ENCODE assay signal across 8 cellular contexts in genomic region chr3:122392868-122393844, GRCh38. TPM values are rescaled to one million over a fixed set of nuclear protein-coding genes. Genes with fewer than 3 reads are reported as not detected.
DNase-seq lines count a peak whose midpoint lies in the region; ATAC-seq, FAIRE-seq and TF ChIP-seq lines count a peak whose summit lies in the region.

No MANE protein-coding gene starts in this region.

- no peak overlapping the region for H3K27ac ChIP-seq in thoracic aorta

- peak; percentile 80 for FAIRE-seq in GM12891 (lab: Jason Lieb, UNC)

- no peaks in the 10 kb centered on the region for H3K27me3 Mint-ChIP-seq in activated naive CD8-positive, alpha-beta T cell treated with anti-CD3 and anti-CD28 coated beads for 36 hours

- DNase-seq in AML-193 (lab: John Stamatoyannopoulos, UW) = peak; percentile 88 to 90
- DNase-seq in GM12891 (ENCODE audit: insufficient read length, low spot score) = peak; percentile 7
- DNase-seq in NCI-H2227 (lab: John Stamatoyannopoulos, UW; ENCODE audit: unreplicated experiment) = peak; percentile 45
- DNase-seq in amniotic stem cell (lab: John Stamatoyannopoulos, UW) = peak; percentile 19
- DNase-seq in iPS-NIHi11 (ENCODE audit: low spot score) = peak; percentile 51
- DNase-seq in thoracic aorta (ENCODE audit: low spot score) = no peak
- DNase-seq in activated naive CD8-positive, alpha-beta T cell treated with anti-CD3 and anti-CD28 coated beads for 36 hours = no peak

- H3K4me1 ChIP-seq in thoracic aorta (ENCODE audit: control insufficient read depth in 1 of 2, low read depth in 2 of 2) = no peaks in the 10 kb centered on the region

- no peaks in the 10 kb centered on the region for H3K9me3 ChIP-seq in thoracic aorta

- ATAC-seq in thoracic aorta (ENCODE audit: insufficient number of reproducible peaks, low FRiP score, low read depth) = no peak
- no peak for ATAC-seq in GM19351 (IDR thresholded peaks at IDR 0.05; ENCODE audit: unreplicated experiment)

- H3K4me1 Mint-ChIP-seq in activated naive CD8-positive, alpha-beta T cell treated with anti-CD3 and anti-CD28 coated beads for 36 hours = peaks cover 49% of the 10 kb centered on the region

- H3K4me3 ChIP-seq in thoracic aorta = no peak overlapping the region

- H3K27me3 ChIP-seq in thoracic aorta (replicated peaks; ENCODE audit: insufficient read depth) = no peaks in the 10 kb centered on the region

- TF ChIP-seq POLR2A in GM12891 (IDR thresholded peaks at IDR 0.05; ENCODE audit: low read depth, low read length) = no peak

- H3K36me3 Mint-ChIP-seq in activated naive CD8-positive, alpha-beta T cell treated with anti-CD3 and anti-CD28 coated beads for 36 hours = peaks cover 21% of the 10 kb centered on the region

- no peak overlapping the region for H3K27ac Mint-ChIP-seq in activated naive CD8-positive, alpha-beta T cell treated with anti-CD3 and anti-CD28 coated beads for 36 hours

- H3K4me3 Mint-ChIP-seq in activated naive CD8-positive, alpha-beta T cell treated with anti-CD3 and anti-CD28 coated beads for 36 hours = no peak overlapping the region

- H3K9me3 Mint-ChIP-seq in activated naive CD8-positive, alpha-beta T cell treated with anti-CD3 and anti-CD28 coated beads for 36 hours = no peaks in the 10 kb centered on the region

- TF ChIP-seq CTCF in thoracic aorta (IDR thresholded peaks at IDR 0.05) = peak; percentile 65

- H3K36me3 ChIP-seq in thoracic aorta = no peaks in the 10 kb centered on the region

TF ChIP-seq in GM12891, 5 proteins besides CTCF, POLR2A, EP300 and RAD21:
- TF ChIP-seq POU2F2 (IDR thresholded peaks at IDR 0.05; ENCODE audit: low read depth, low read length) = no peak
- TF ChIP-seq PAX5 (IDR thresholded peaks at IDR 0.05; ENCODE audit: insufficient read depth, low read length, severe bottlenecking) = no peak
- TF ChIP-seq TAF1 (IDR thresholded peaks at IDR 0.05; ENCODE audit: low read depth, low read length) = no peak
- no peak for TF ChIP-seq POLR2AphosphoS5 (IDR thresholded peaks at IDR 0.05; ENCODE audit: low read depth, low read length)
- no peak for TF ChIP-seq SPI1 (IDR thresholded peaks at IDR 0.05; ENCODE audit: low read depth, low read length)

RNA-seq across cellular contexts. Expression of gene FAM162A, which starts 9.2 kb away (rescaled TPM):
- polyA plus RNA-seq in GM12891 (2012; ENCODE audit: low read depth, missing spikeins) = 152 TPM
- 1 to 10 TPM; 7.1 to 8.0 TPM for total RNA-seq in thoracic aorta
- 100 to 1,000 TPM; 147 to 148 TPM for total RNA-seq in activated naive CD8-positive, alpha-beta T cell treated with anti-CD3 and anti-CD28 coated beads for 36 hours

RNA-seq across cellular contexts. Expression of gene MIX23, which starts 10.1 kb away (rescaled TPM):
- 53.6 TPM for polyA plus RNA-seq in GM12891 (2012; ENCODE audit: low read depth, missing spikeins)
- total RNA-seq in thoracic aorta = 10 to 100 TPM; 10.7 to 13.4 TPM
- total RNA-seq in activated naive CD8-positive, alpha-beta T cell treated with anti-CD3 and anti-CD28 coated beads for 36 hours = 100 to 1,000 TPM; 170 to 210 TPM

RNA-seq across cellular contexts. Expression of gene WDR5B, which starts 22.7 kb away (rescaled TPM):
- 1.5 TPM for polyA plus RNA-seq in GM12891 (2012; ENCODE audit: low read depth, missing spikeins)
- total RNA-seq in thoracic aorta = 1 to 10 TPM; 3.8 to 6.2 TPM
- 1 to 10 TPM; 2.4 to 2.5 TPM for total RNA-seq in activated naive CD8-positive, alpha-beta T cell treated with anti-CD3 and anti-CD28 coated beads for 36 hours

Comparison
In these comparisons a context has a peak if more than half of its experiments do, and no peak if none do; other contexts are left out.
1. DNase-seq: peak in AML-193 (2 of 2), GM12891 (single experiment), NCI-H2227 (single experiment), amniotic stem cell (single experiment) and iPS-NIHi11 (single experiment); none in thoracic aorta (single experiment) and activated naive CD8-positive, alpha-beta T cell treated with anti-CD3 and anti-CD28 coated beads for 36 hours (single experiment).
2. RNA of gene FAM162A, which starts 9.2 kb away (total RNA-seq): 147 to 148 TPM in activated naive CD8-positive, alpha-beta T cell treated with anti-CD3 and anti-CD28 coated beads for 36 hours; 7.1 to 8.0 TPM in thoracic aorta; every median in the first group is over 10 times any median in the second.
3. RNA of gene MIX23, which starts 10.1 kb away (total RNA-seq): 170 to 210 TPM in activated naive CD8-positive, alpha-beta T cell treated with anti-CD3 and anti-CD28 coated beads for 36 hours; 10.7 to 13.4 TPM in thoracic aorta; every median in the first group is over 10 times any median in the second.